Comparison of ENCODE assay signal across 8 cellular contexts in the genomic region with DNA sequence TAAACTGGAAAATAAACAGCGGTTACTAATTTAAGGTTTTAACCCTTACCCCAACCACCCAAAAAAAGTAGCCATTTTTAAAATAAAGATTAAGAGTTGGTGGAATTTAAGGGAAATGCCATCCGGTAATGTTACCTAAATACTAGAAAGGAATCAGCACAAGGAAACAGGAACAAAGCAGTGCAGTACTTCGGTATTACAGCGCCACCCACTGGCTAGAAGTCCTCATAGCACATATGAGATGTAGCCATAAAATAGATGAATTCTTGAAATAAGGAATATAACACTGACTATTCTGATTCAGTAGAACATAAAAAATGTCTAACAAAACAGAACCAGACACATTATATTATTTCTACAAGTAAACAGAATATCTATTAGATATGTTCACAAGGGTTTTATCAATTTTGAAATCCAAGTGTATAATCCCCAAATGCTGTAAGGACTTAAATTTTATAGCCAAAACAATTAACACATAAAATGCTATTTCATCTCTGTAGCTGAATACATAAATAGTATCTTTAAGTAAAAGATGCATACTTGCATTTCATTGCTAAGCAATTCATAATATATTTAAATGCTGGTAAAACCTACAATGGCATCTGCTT. TPM values are rescaled to one million over a fixed set of nuclear protein-coding genes. Genes with fewer than 3 reads are reported as not detected.
DNase-seq lines count a peak whose midpoint lies in the region; ATAC-seq and TF ChIP-seq lines count a peak whose summit lies in the region.

No MANE protein-coding gene starts in this region.

- no peaks in the 10 kb centered on the region for H3K9me3 ChIP-seq in Panc1 (ENCODE audit: control insufficient read depth, insufficient read depth, low read depth, low read length)

- H3K27me3 Mint-ChIP-seq in activated T-cell treated with anti-CD3 and anti-CD28 coated beads, Interleukin-2, amount 50 U/mL, for 72 hours (ENCODE audit: low read depth), result no peaks in the 10 kb centered on the region
- no peaks in the 10 kb centered on the region for H3K27me3 Mint-ChIP-seq in osteocyte (ENCODE audit: unreplicated experiment)

- in situ Hi-C loops in KBM-7 (cut with MboI; ENCODE audit: low pct_unique_long_range_greater_than_20kb, low sequenced_read_pairs), result no loop called here
- in situ Hi-C loops in Panc1 (cut with HindIII; ENCODE audit: low pct_unique_long_range_greater_than_20kb, low sequenced_read_pairs), result no loop called here

- no peaks in the 10 kb centered on the region for H3K4me1 Mint-ChIP-seq in activated T-cell treated with anti-CD3 and anti-CD28 coated beads, Interleukin-2, amount 50 U/mL, for 72 hours (ENCODE audit: low read depth)
- peaks cover 11% of the 10 kb centered on the region for H3K4me1 Mint-ChIP-seq in osteocyte (ENCODE audit: unreplicated experiment)

- POLR2A ChIA-PET in Panc1 (lab: Charles Lee), result interaction anchor here (0.6 kb wide), 1 partner anchor 58 kb away, joined by 5 read pairs; no protein-coding TSS in a partner anchor

- no peaks in the 10 kb centered on the region for H3K4me1 ChIP-seq in Panc1 (ENCODE audit: control insufficient read depth, insufficient read depth, low read length)

- H3K9me3 Mint-ChIP-seq in activated T-cell treated with anti-CD3 and anti-CD28 coated beads, Interleukin-2, amount 50 U/mL, for 72 hours, result no peaks in the 10 kb centered on the region
- H3K9me3 Mint-ChIP-seq in osteocyte (ENCODE audit: unreplicated experiment), result no peaks in the 10 kb centered on the region

- no peaks in the 10 kb centered on the region for H3K27me3 ChIP-seq in Panc1 (ENCODE audit: control insufficient read depth, insufficient read depth, low read length)

- no peaks in the 10 kb centered on the region for H3K36me3 Mint-ChIP-seq in activated T-cell treated with anti-CD3 and anti-CD28 coated beads, Interleukin-2, amount 50 U/mL, for 72 hours (ENCODE audit: insufficient read depth in 2 of 2)
- H3K36me3 Mint-ChIP-seq in osteocyte (ENCODE audit: unreplicated experiment), result no peaks in the 10 kb centered on the region

- BruUV-seq in Panc1 (replicated peaks; lab: Mats Ljungman, UMichigan), result no TSS peak

- ATAC-seq in GM21529 (IDR thresholded peaks at IDR 0.05; ENCODE audit: unreplicated experiment) (peak; percentile 85), Panc1 (peak; percentile 62; the same call in 1 of the 2 replicates)
- ATAC-seq in activated T-cell treated with anti-CD3 and anti-CD28 coated beads, Interleukin-2, amount 50 U/mL, for 72 hours (replicated peaks in 1 of 2), result peak; percentile 25 to 27

- CTCF ChIA-PET in Panc1 (lab: Charles Lee), result no interaction called here

- no peak overlapping the region for H3K27ac ChIP-seq in Panc1 (ENCODE audit: low read length)

- H3K4me3 ChIP-seq in Panc1 (ENCODE audit: low read depth in 2 of 2, low read length in 2 of 2) (no peak overlapping the region), fibroblast of villous mesenchyme (ENCODE audit: low read depth, low read length) (no peak overlapping the region)

- DNase-seq in Daoy (ENCODE audit: low read depth), result peak; percentile 68
- peak; percentile 80 for DNase-seq in KBM-7
- DNase-seq in Panc1 (ENCODE audit: low read depth, low spot score), result peak; percentile 46
- DNase-seq in activated T-cell treated with anti-CD3 and anti-CD28 coated beads, Interleukin-2, amount 50 U/mL, for 72 hours, result peak; percentile 56 to 57
- peak; percentile 68 for DNase-seq in fibroblast of villous mesenchyme (ENCODE audit: low read depth)
- peak; percentile 88 for DNase-seq in osteocyte (ENCODE audit: extremely low spot score, unreplicated experiment)
- no peak for DNase-seq in HuH-7.5 (ENCODE audit: low spot score)

- H3K27ac Mint-ChIP-seq in activated T-cell treated with anti-CD3 and anti-CD28 coated beads, Interleukin-2, amount 50 U/mL, for 72 hours, result no peak overlapping the region
- H3K27ac Mint-ChIP-seq in osteocyte (ENCODE audit: unreplicated experiment), result no peak overlapping the region

- intact Hi-C loops in Panc1 (cut with micrococcal nuclease; ENCODE audit: unreplicated experiment), result loop anchor here (5.0 to 10.0 kb wide), 3 partner anchors 223 to 913 kb away; no protein-coding TSS in a partner anchor

- TF ChIP-seq CTCF in Panc1 (IDR thresholded peaks at IDR 0.05) (peak; percentile 72; the same call in 1 of the 2 replicates), fibroblast of villous mesenchyme (IDR thresholded peaks at IDR 0.05; ENCODE audit: insufficient read depth, low read depth, low read length) (peak; percentile 86), osteocyte (IDR thresholded peaks at IDR 0.05) (peak; percentile 92)

- H3K36me3 ChIP-seq in Panc1 (ENCODE audit: control insufficient read depth, insufficient read depth, low read length), result no peaks in the 10 kb centered on the region

- no peak overlapping the region for H3K4me3 Mint-ChIP-seq in activated T-cell treated with anti-CD3 and anti-CD28 coated beads, Interleukin-2, amount 50 U/mL, for 72 hours
- no peak overlapping the region for H3K4me3 Mint-ChIP-seq in osteocyte (ENCODE audit: unreplicated experiment)

RNA-seq across cellular contexts. Expression of gene FRRS1, which starts 58.8 kb away (rescaled TPM):
- total RNA-seq in Daoy (2014; rRNA removed; shearing (Covaris generic)), result 9.4 and 9.8 TPM in 2 replicates
- 1.2 TPM for total RNA-seq in Panc1 (2021; ENCODE audit: unreplicated experiment)
- polyA plus RNA-seq in Panc1 (2012; ENCODE audit: insufficient read length), result 0.15 TPM
- 1 to 10 TPM; 2.1 to 2.3 TPM for total RNA-seq in activated T-cell treated with anti-CD3 and anti-CD28 coated beads, Interleukin-2, amount 50 U/mL, for 72 hours
- total RNA-seq in fibroblast of villous mesenchyme, result 17.7 and 20.7 TPM in 2 replicates
- 4.3 TPM in 2 replicates for total RNA-seq in osteocyte

Comparison
In these comparisons a context has a peak if more than half of its experiments do, and no peak if none do; other contexts are left out.
1. ATAC-seq: peak in every context shown above with its lines; median percentile 85 in GM21529; 62 in Panc1; 26 in activated T-cell treated with anti-CD3 and anti-CD28 coated beads, Interleukin-2, amount 50 U/mL, for 72 hours.